Comparison of ENCODE assay signal across 17 cellular contexts in genomic region chr3:151896662-151897012, GRCh38. TPM values are rescaled to one million over a fixed set of nuclear protein-coding genes. Genes with fewer than 3 reads are reported as not detected.
A peak's percentile ranks its signal among the peaks of the same experiment; 100 is the strongest.
DNase-seq lines count a peak whose midpoint lies in the region; ATAC-seq and TF ChIP-seq lines count a peak whose summit lies in the region.
"Had no signal": no experiment of that assay in that cellular context is flagged by ENCODE, and none has a peak within 500 bp of the region (broad histone marks: within the 10 kb centered on the region; RNA-seq: fewer than 3 reads in every experiment).

No MANE protein-coding gene starts in this region.

- H3K27ac Mint-ChIP-seq in activated CD8-positive, alpha-beta memory T cell treated with anti-CD3 and anti-CD28 coated beads, Interleukin-2, amount 10 ng/mL, durations not matched to agents 7 days and 5 days: no peak overlapping the region
- H3K27ac Mint-ChIP-seq: CD8-positive, alpha-beta T cell had no signal

- H3K27me3 ChIP-seq in thymus (ENCODE audit: control insufficient read depth, insufficient read depth): no peaks in the 10 kb centered on the region
- H3K27me3 ChIP-seq: tibial artery had no signal

- ATAC-seq in activated CD8-positive, alpha-beta memory T cell treated with anti-CD3 and anti-CD28 coated beads, Interleukin-2, amount 10 ng/mL, durations not matched to agents 7 days and 5 days: peak; percentile 21
- ATAC-seq: CD8-positive, alpha-beta T cell had no signal

- no peak overlapping the region for H3K4me3 ChIP-seq in thymus (ENCODE audit: low read length)
- H3K4me3 ChIP-seq: left ventricle myocardium inferior, tibial artery had no signal

- H3K9me3 Mint-ChIP-seq in activated CD8-positive, alpha-beta memory T cell treated with anti-CD3 and anti-CD28 coated beads, Interleukin-2, amount 10 ng/mL, durations not matched to agents 7 days and 5 days (ENCODE audit: low read depth): peaks cover 3% of the 10 kb centered on the region
- H3K9me3 Mint-ChIP-seq: CD8-positive, alpha-beta T cell had no signal

- no peaks in the 10 kb centered on the region for H3K27me3 Mint-ChIP-seq in activated CD8-positive, alpha-beta memory T cell treated with anti-CD3 and anti-CD28 coated beads, Interleukin-2, amount 10 ng/mL, durations not matched to agents 7 days and 5 days

- no peaks in the 10 kb centered on the region for H3K4me1 ChIP-seq in thymus (ENCODE audit: control insufficient read depth, insufficient read depth, low read length)

- peaks cover 8% of the 10 kb centered on the region for H3K36me3 Mint-ChIP-seq in activated CD8-positive, alpha-beta memory T cell treated with anti-CD3 and anti-CD28 coated beads, Interleukin-2, amount 10 ng/mL, durations not matched to agents 7 days and 5 days
- H3K36me3 Mint-ChIP-seq: brain; CD8-positive, alpha-beta T cell had no signal

- H3K9me3 ChIP-seq in thymus (ENCODE audit: control insufficient read depth): no peaks in the 10 kb centered on the region
- H3K9me3 ChIP-seq: left ventricle myocardium inferior, tibial artery had no signal

- H3K4me1 Mint-ChIP-seq in activated CD8-positive, alpha-beta memory T cell treated with anti-CD3 and anti-CD28 coated beads, Interleukin-2, amount 10 ng/mL, durations not matched to agents 7 days and 5 days: peaks cover 33% of the 10 kb centered on the region

- TF ChIP-seq CTCF in RWPE1 (conservative IDR thresholded peaks at IDR 0.05; ENCODE audit: low read depth): no peak

- H3K27ac ChIP-seq in RWPE1 (peak overlapping the region; percentile 48), epithelial cell of prostate (no peak overlapping the region), thymus (ENCODE audit: low read depth) (peak overlapping the region; percentile 18)
- H3K27ac ChIP-seq: left ventricle myocardium inferior, tibial artery, WERI-Rb-1 had no signal

- no peak overlapping the region for H3K4me3 Mint-ChIP-seq in activated CD8-positive, alpha-beta memory T cell treated with anti-CD3 and anti-CD28 coated beads, Interleukin-2, amount 10 ng/mL, durations not matched to agents 7 days and 5 days
- H3K4me3 Mint-ChIP-seq: CD8-positive, alpha-beta T cell had no signal

- no peaks in the 10 kb centered on the region for H3K36me3 ChIP-seq in thymus (ENCODE audit: control insufficient read depth, insufficient read depth)
- H3K36me3 ChIP-seq: left ventricle myocardium inferior, tibial artery, WERI-Rb-1 had no signal

- CTCF ChIA-PET in activated CD8-positive, alpha-beta memory T cell treated with anti-CD3 and anti-CD28 coated beads, Interleukin-2, amount 10 ng/mL, durations not matched to agents 7 days and 5 days (lab: Charles Lee): interaction anchor here (1.4 kb wide), 1 partner anchor 11 kb away, joined by 3 read pairs; no protein-coding TSS in a partner anchor
- CTCF ChIA-PET in RWPE1 (lab: Yijun Ruan, JAX): no interaction called here

- POLR2A ChIA-PET in RWPE1 (lab: Yijun Ruan, JAX; ENCODE audit: low non-redundant PET): no interaction called here

- WGBS in thymus: 43% methylated on average over 3 of the region's 3 CpGs

- DNase-seq in activated CD8-positive, alpha-beta memory T cell treated with anti-CD3 and anti-CD28 coated beads, Interleukin-2, amount 10 ng/mL, durations not matched to agents 7 days and 5 days: no peak
- no peak for DNase-seq in activated CD8-positive, alpha-beta memory T cell treated with anti-CD3 and anti-CD28 coated beads, Interleukin-2, amount 50 U/mL, for 4 hours
- peak; percentile 70 for DNase-seq in RWPE1 (ENCODE audit: low spot score)
- peak; percentile 40 for DNase-seq in epithelial cell of prostate (ENCODE audit: low read depth, low spot score)
- no peak for DNase-seq in DMS79 treated with DMSO at 0.1 percent for 48 hours (lab: John Stamatoyannopoulos, UW)
- DNase-seq in COLO829 (ENCODE audit: low spot score): no peak
- no peak for DNase-seq in DMS114 treated with DMSO at 0.1 percent for 48 hours (lab: John Stamatoyannopoulos, UW; ENCODE audit: unreplicated experiment)
- DNase-seq: activated naive CD4-positive, alpha-beta T cell; CD8-positive, alpha-beta T cell; KG1; left ventricle myocardium inferior; NCI-H1436; stimulated activated CD4-positive, alpha-beta T cell treated with anti-CD3 and anti-CD28 coated beads, Interleukin-4, amount 100 ng/mL, for 4 hours; tibial artery; WERI-Rb-1 had no signal

RNA-seq across cellular contexts. Expression of gene SUCNR1, which starts 23.2 kb away (rescaled TPM):
- total RNA-seq in activated CD8-positive, alpha-beta memory T cell treated with anti-CD3 and anti-CD28 coated beads, Interleukin-2, amount 10 ng/mL, durations not matched to agents 7 days and 5 days: not detected
- 0.64 TPM for polyA plus RNA-seq in thymus
- total RNA-seq: CD8-positive, alpha-beta T cell had no signal

Comparison
In these comparisons a context has a peak if more than half of its experiments do, and no peak if none do; other contexts are left out.
1. DNase-seq: peak in RWPE1 (single experiment) and epithelial cell of prostate (single experiment); none in activated CD8-positive, alpha-beta memory T cell treated with anti-CD3 and anti-CD28 coated beads, Interleukin-2, amount 10 ng/mL, durations not matched to agents 7 days and 5 days (single experiment), activated CD8-positive, alpha-beta memory T cell treated with anti-CD3 and anti-CD28 coated beads, Interleukin-2, amount 50 U/mL, for 4 hours (single experiment), DMS79 treated with DMSO at 0.1 percent for 48 hours (single experiment), COLO829 (single experiment) and DMS114 treated with DMSO at 0.1 percent for 48 hours (single experiment).